8 cellular contexts compared by ENCODE assay signal in the genomic region with DNA sequence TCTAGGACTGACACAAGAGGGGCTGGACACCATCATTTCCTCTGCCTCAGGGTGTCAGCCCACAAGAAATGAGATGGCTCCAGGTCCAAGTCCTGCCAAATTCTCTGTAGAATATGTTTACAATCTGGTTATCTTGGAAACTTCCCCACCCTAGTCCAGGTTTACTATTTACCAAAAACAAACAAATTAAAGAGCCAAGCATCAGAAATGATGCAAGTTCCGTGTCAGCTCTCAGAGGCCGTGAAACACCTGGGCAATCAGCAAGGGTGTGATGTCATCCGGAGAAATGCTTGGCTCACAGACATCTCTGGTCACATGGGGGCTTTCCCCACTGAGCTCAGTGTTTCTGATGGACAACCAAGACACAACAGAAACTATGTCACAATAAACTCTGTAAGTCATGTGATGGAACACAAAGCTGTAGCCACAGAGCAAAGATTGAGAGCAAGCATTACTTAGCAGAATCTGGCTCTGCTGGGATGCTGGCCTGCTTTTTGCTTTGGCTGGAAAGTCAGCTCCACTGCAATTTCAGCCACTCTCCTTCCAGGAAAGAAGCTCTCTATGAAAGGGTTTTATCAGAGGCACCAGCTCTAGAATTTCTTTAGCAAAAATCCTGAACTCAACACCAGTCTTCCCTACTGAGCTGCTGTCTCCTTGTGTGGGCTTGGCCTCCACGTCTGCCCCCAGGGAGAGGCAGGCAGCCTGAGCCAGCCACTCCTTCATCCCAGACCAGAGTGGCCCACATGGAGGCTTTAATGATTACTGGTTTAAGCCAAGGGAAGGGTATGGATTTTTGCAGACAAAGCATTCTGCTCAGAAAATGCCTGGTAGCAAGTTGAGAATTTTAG. TPM values are rescaled to one million over a fixed set of nuclear protein-coding genes. Genes with fewer than 3 reads are reported as not detected.
DNase-seq lines count a peak whose midpoint lies in the region; ATAC-seq, FAIRE-seq and TF ChIP-seq lines count a peak whose summit lies in the region.

No MANE protein-coding gene starts in this region.

- H3K9me3 ChIP-seq in astrocyte (ENCODE audit: insufficient read depth, low read depth, low read length) (no peaks in the 10 kb centered on the region), thoracic aorta (no peaks in the 10 kb centered on the region)

- peaks cover 48% of the 10 kb centered on the region for H3K4me1 Mint-ChIP-seq in astrocyte (ENCODE audit: low read depth, unreplicated experiment)
- H3K4me1 Mint-ChIP-seq in naive thymus-derived CD8-positive, alpha-beta T cell, result peaks cover 0 to 5% (median 0%) of the 10 kb centered on the region in 4 donors

- peak overlapping the region; percentile 58 for H3K9ac ChIP-seq in astrocyte (ENCODE audit: low read length)

- no peaks in the 10 kb centered on the region for H3K79me2 ChIP-seq in astrocyte (ENCODE audit: insufficient read depth, low read length)

- ATAC-seq in GM21529 (IDR thresholded peaks at IDR 0.05; ENCODE audit: unreplicated experiment) (peak; percentile 86), left colon (peak; percentile 63), thoracic aorta (ENCODE audit: insufficient number of reproducible peaks, low FRiP score, low read depth) (peak; percentile 62)
- no peak for ATAC-seq in naive thymus-derived CD8-positive, alpha-beta T cell

- intact Hi-C loops in left colon (cut with DNase I, micrococcal nuclease), result no loop called here

- no peaks in the 10 kb centered on the region for H3K27me3 Mint-ChIP-seq in astrocyte (ENCODE audit: low read depth, unreplicated experiment)
- H3K27me3 Mint-ChIP-seq in naive thymus-derived CD8-positive, alpha-beta T cell, result peaks cover 0 to 15% (median 3%) of the 10 kb centered on the region in 5 donors

- no peaks in the 10 kb centered on the region for H3K36me3 ChIP-seq in astrocyte (ENCODE audit: insufficient read depth, low read length)
- H3K36me3 ChIP-seq in thoracic aorta, result no peaks in the 10 kb centered on the region

- no peak overlapping the region for H2AFZ ChIP-seq in astrocyte (ENCODE audit: low read depth, low read length)

- H3K4me1 ChIP-seq in astrocyte (ENCODE audit: insufficient read depth, low read length) (peaks cover 29% of the 10 kb centered on the region), thoracic aorta (ENCODE audit: control insufficient read depth in 1 of 2, low read depth in 2 of 2) (peaks cover 8 to 38% of the 10 kb centered on the region in 2 donors)

- peak overlapping the region; percentile 99 for H3K27ac Mint-ChIP-seq in astrocyte (ENCODE audit: unreplicated experiment)
- H3K27ac Mint-ChIP-seq in naive thymus-derived CD8-positive, alpha-beta T cell, result no peak overlapping the region

- H3K36me3 Mint-ChIP-seq in astrocyte (ENCODE audit: low read depth, unreplicated experiment), result no peaks in the 10 kb centered on the region
- H3K36me3 Mint-ChIP-seq in naive thymus-derived CD8-positive, alpha-beta T cell, result no peaks in the 10 kb centered on the region

- TF ChIP-seq CTCF in astrocyte (IDR thresholded peaks at IDR 0.05; ENCODE audit: insufficient read depth, low read depth, low read length), result no peak
- no peak for TF ChIP-seq CTCF in thoracic aorta (IDR thresholded peaks at IDR 0.05)

- H3K27me3 ChIP-seq in astrocyte (ENCODE audit: insufficient read depth, low read length) (no peaks in the 10 kb centered on the region), thoracic aorta (replicated peaks; ENCODE audit: insufficient read depth) (no peaks in the 10 kb centered on the region)

- H3K4me2 ChIP-seq in astrocyte (ENCODE audit: low read length), result no peak overlapping the region

- no peak for FAIRE-seq in astrocyte (lab: Jason Lieb, UNC)

- H3K4me3 ChIP-seq in astrocyte (ENCODE audit: insufficient read depth, low read depth, low read length) (no peak overlapping the region), thoracic aorta (no peak overlapping the region)

- H3K27ac ChIP-seq in astrocyte (ENCODE audit: low read depth, low read length), result peak overlapping the region; percentile 51
- H3K27ac ChIP-seq in thoracic aorta, result peak overlapping the region; percentile 64 to 69

- no peaks in the 10 kb centered on the region for H4K20me1 ChIP-seq in astrocyte (ENCODE audit: insufficient read depth, low read length)

- DNase-seq in NCI-H510A treated with DMSO at 0.1 percent for 48 hours (lab: John Stamatoyannopoulos, UW) (peak; percentile 12), NCI-H510A (lab: John Stamatoyannopoulos, UW) (no peak), LoVo (ENCODE audit: low spot score) (peak; percentile 77), astrocyte (ENCODE audit: low read depth) (peak; percentile 85), left colon (peak in 1 of 2 donors; percentile 73), thoracic aorta (ENCODE audit: low spot score) (no peak)
- no peak for DNase-seq in naive thymus-derived CD8-positive, alpha-beta T cell

- H3K9me3 Mint-ChIP-seq in astrocyte (ENCODE audit: unreplicated experiment), result peaks cover 1% of the 10 kb centered on the region
- no peaks in the 10 kb centered on the region for H3K9me3 Mint-ChIP-seq in naive thymus-derived CD8-positive, alpha-beta T cell

- POLR2A ChIA-PET in naive thymus-derived CD8-positive, alpha-beta T cell (lab: Charles Lee), result no interaction called here

- H3K4me3 Mint-ChIP-seq in astrocyte (ENCODE audit: unreplicated experiment), result no peak overlapping the region
- no peak overlapping the region for H3K4me3 Mint-ChIP-seq in naive thymus-derived CD8-positive, alpha-beta T cell

RNA-seq across cellular contexts. Expression of a gene that starts 55.9 kb away (rescaled TPM):
- 34.4 and 38.8 TPM in 2 replicates for total RNA-seq in astrocyte
- total RNA-seq in left colon, result 10 to 100 TPM; 26.6 to 38.7 TPM
- total RNA-seq in thoracic aorta, result 100 to 1,000 TPM; 122 to 152 TPM
- total RNA-seq in naive thymus-derived CD8-positive, alpha-beta T cell, result 10 to 100 TPM; 21.5 to 25.1 TPM
- polyA plus RNA-seq in naive thymus-derived CD8-positive, alpha-beta T cell, result 10 to 100 TPM; 35.9 to 68.0 (median 64.9) TPM

Comparison
In these comparisons a context has a peak if more than half of its experiments do, and no peak if none do; other contexts are left out.
1. DNase-seq: peak in NCI-H510A treated with DMSO at 0.1 percent for 48 hours (single experiment), LoVo (single experiment) and astrocyte (single experiment); none in NCI-H510A (single experiment), thoracic aorta (single experiment) and naive thymus-derived CD8-positive, alpha-beta T cell (0 of 10).
2. ATAC-seq: peak in GM21529 (single experiment), left colon (single experiment) and thoracic aorta (single experiment); none in naive thymus-derived CD8-positive, alpha-beta T cell (0 of 2).